Comparison of ENCODE assay signal across 17 cellular contexts in the genomic region with DNA sequence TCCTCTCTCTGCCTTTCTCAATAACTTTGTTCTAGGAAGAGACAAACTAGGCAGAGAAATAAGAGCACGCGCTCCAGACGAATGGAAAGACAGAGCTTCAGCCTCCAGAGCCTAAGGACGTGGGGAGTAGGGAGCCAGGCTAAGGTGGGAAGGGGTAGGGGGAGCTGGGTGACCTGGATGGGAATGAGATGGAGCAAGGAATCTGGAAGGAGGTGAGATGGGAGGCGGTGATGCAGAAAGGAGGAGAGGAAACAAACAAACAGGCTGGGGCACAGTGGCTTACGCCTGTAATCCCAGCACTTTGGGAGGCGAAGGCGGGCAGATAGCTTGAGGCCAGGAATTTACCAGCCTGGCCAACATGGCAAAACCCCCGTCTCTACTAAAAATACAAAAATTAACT. TPM values are rescaled to one million over a fixed set of nuclear protein-coding genes. Genes with fewer than 3 reads are reported as not detected.
DNase-seq lines count a peak whose midpoint lies in the region; ATAC-seq and TF ChIP-seq lines count a peak whose summit lies in the region.
"Had no signal": no experiment of that assay in that cellular context is flagged by ENCODE, and none has a peak within 500 bp of the region (broad histone marks: within the 10 kb centered on the region; RNA-seq: fewer than 3 reads in every experiment).

No MANE protein-coding gene starts in this region.

- H4K20me1 ChIP-seq in PC-3 (ENCODE audit: low read length) (no peaks in the 10 kb centered on the region), osteoblast (ENCODE audit: insufficient read depth, low read length) (no peaks in the 10 kb centered on the region)

- DNase-seq in Caco-2 = no peak
- no peak for DNase-seq in PC-3
- DNase-seq in epithelial cell of prostate (ENCODE audit: low read depth, low spot score) = no peak
- DNase-seq in osteoblast (ENCODE audit: insufficient read length, low spot score, missing footprints) = peak; percentile 64
- no peak for DNase-seq in COLO668 (lab: John Stamatoyannopoulos, UW; ENCODE audit: unreplicated experiment)
- no peak for DNase-seq in occipital lobe (lab: John Stamatoyannopoulos, UW)
- DNase-seq in effector CD8-positive, alpha-beta T cell (lab: John Stamatoyannopoulos, UW) = no peak
- DNase-seq: activated CD4-positive, alpha-beta T cell treated with anti-CD3 and anti-CD28 coated beads, Interleukin-2, amount 10 ng/mL, durations not matched to agents 7 days and 5 days; activated naive CD4-positive, alpha-beta T cell treated with anti-CD3 and anti-CD28 coated beads for 36 hours; cortex of kidney; immature natural killer cell; NCI-H2029; right lobe of liver; uterus had no signal

- ATAC-seq in PC-3 = no peak
- ATAC-seq in GM18517 (IDR thresholded peaks at IDR 0.05; ENCODE audit: unreplicated experiment) = no peak
- ATAC-seq: right lobe of liver had no signal

- POLR2A ChIA-PET in Caco-2 (lab: Charles Lee) = interaction anchor here (0.5 kb wide), 1 partner anchor 57 kb away, joined by 5 read pairs; no protein-coding TSS in a partner anchor
- POLR2A ChIA-PET in PC-3 (lab: Charles Lee; ENCODE audit: unreplicated experiment) = no interaction called here

- TF ChIP-seq CTCF in Caco-2 (IDR thresholded peaks at IDR 0.05; ENCODE audit: insufficient read depth in 1 of 2, low read depth in 1 of 2, low read length in 1 of 2, severe bottlenecking in 1 of 2, unreplicated experiment in 1 of 2) (no peak), PC-3 (conservative IDR thresholded peaks at IDR 0.05; ENCODE audit: low read depth, low read length) (no peak), osteoblast (IDR thresholded peaks at IDR 0.05; ENCODE audit: extremely low read depth, low read depth, low read length) (no peak)

- H3K4me2 ChIP-seq in PC-3 (ENCODE audit: low read length) (peak overlapping the region; percentile 67), osteoblast (ENCODE audit: insufficient read depth, low read length) (no peak overlapping the region)

- BruUV-seq in Caco-2 (replicated peaks; lab: Mats Ljungman, UMichigan) (no TSS peak), PC-3 (replicated peaks; lab: Mats Ljungman, UMichigan) (no TSS peak)

- H3K4me1 ChIP-seq in Caco-2 (peaks cover 48% of the 10 kb centered on the region), PC-3 (ENCODE audit: insufficient read depth, low read length) (peaks cover 47% of the 10 kb centered on the region), osteoblast (ENCODE audit: insufficient read depth, low read length) (peaks cover 17% of the 10 kb centered on the region)
- H3K4me1 ChIP-seq: uterus had no signal

- no peaks in the 10 kb centered on the region for H3K9me3 ChIP-seq in Caco-2
- no peaks in the 10 kb centered on the region for H3K9me3 ChIP-seq in PC-3 (ENCODE audit: low read length)
- H3K9me3 ChIP-seq in osteoblast (ENCODE audit: low read depth, low read length) = no peaks in the 10 kb centered on the region
- H3K9me3 ChIP-seq: right lobe of liver, stomach, uterus had no signal

- H2AFZ ChIP-seq in PC-3 (ENCODE audit: low read length) = peak overlapping the region; percentile 48
- no peak overlapping the region for H2AFZ ChIP-seq in osteoblast (ENCODE audit: low read length)

- no peaks in the 10 kb centered on the region for H3K27me3 Mint-ChIP-seq in Caco-2 (ENCODE audit: insufficient read depth, unreplicated experiment)

- no peaks in the 10 kb centered on the region for H3K9me2 ChIP-seq in PC-3 (replicated peaks; ENCODE audit: low read length)

- intact Hi-C loops in Caco-2 (cut with micrococcal nuclease; ENCODE audit: unreplicated experiment) = no loop called here
- intact Hi-C loops in PC-3 (cut with micrococcal nuclease) = no loop called here

- no peaks in the 10 kb centered on the region for H3K79me2 ChIP-seq in PC-3 (ENCODE audit: low read length)
- no peaks in the 10 kb centered on the region for H3K79me2 ChIP-seq in osteoblast (ENCODE audit: insufficient read depth, low read length)

- H3K36me3 Mint-ChIP-seq in Caco-2 (ENCODE audit: insufficient read depth, unreplicated experiment) = peaks cover 11% of the 10 kb centered on the region

- no peaks in the 10 kb centered on the region for H3K9me3 Mint-ChIP-seq in Caco-2 (ENCODE audit: unreplicated experiment)
- H3K9me3 Mint-ChIP-seq: activated CD4-positive, alpha-beta T cell treated with anti-CD3 and anti-CD28 coated beads, Interleukin-2, amount 10 ng/mL, durations not matched to agents 7 days and 5 days; activated naive CD4-positive, alpha-beta T cell treated with anti-CD3 and anti-CD28 coated beads for 36 hours; immature natural killer cell had no signal

- H3K27ac Mint-ChIP-seq in Caco-2 (ENCODE audit: unreplicated experiment) = peak overlapping the region; percentile 13
- H3K27ac Mint-ChIP-seq: activated CD4-positive, alpha-beta T cell treated with anti-CD3 and anti-CD28 coated beads, Interleukin-2, amount 10 ng/mL, durations not matched to agents 7 days and 5 days; activated naive CD4-positive, alpha-beta T cell treated with anti-CD3 and anti-CD28 coated beads for 36 hours; immature natural killer cell had no signal

- H3K27ac ChIP-seq in PC-3 (ENCODE audit: low read length) = peak overlapping the region; percentile 75
- H3K27ac ChIP-seq in epithelial cell of prostate = peak overlapping the region; percentile 70
- H3K27ac ChIP-seq in osteoblast (ENCODE audit: low read depth, low read length) = no peak overlapping the region
- H3K27ac ChIP-seq: right lobe of liver, uterus had no signal

- H3K36me3 ChIP-seq in Caco-2 (ENCODE audit: control insufficient read depth, insufficient read depth, low read length) (no peaks in the 10 kb centered on the region), PC-3 (ENCODE audit: low read depth, low read length) (no peaks in the 10 kb centered on the region), osteoblast (ENCODE audit: insufficient read depth, low read length) (no peaks in the 10 kb centered on the region)
- H3K36me3 ChIP-seq: right lobe of liver, stomach, uterus had no signal

- peaks cover 20% of the 10 kb centered on the region for H3K4me1 Mint-ChIP-seq in Caco-2 (ENCODE audit: low read depth, unreplicated experiment)

- H3K4me3 Mint-ChIP-seq in Caco-2 (ENCODE audit: unreplicated experiment) = no peak overlapping the region
- H3K4me3 Mint-ChIP-seq: activated CD4-positive, alpha-beta T cell treated with anti-CD3 and anti-CD28 coated beads, Interleukin-2, amount 10 ng/mL, durations not matched to agents 7 days and 5 days; activated naive CD4-positive, alpha-beta T cell treated with anti-CD3 and anti-CD28 coated beads for 36 hours; immature natural killer cell had no signal

- H3K27me3 ChIP-seq in Caco-2 (replicated peaks; ENCODE audit: control insufficient read depth, insufficient read depth, low read length) (no peaks in the 10 kb centered on the region), PC-3 (ENCODE audit: low read length) (no peaks in the 10 kb centered on the region), osteoblast (ENCODE audit: insufficient read depth, low read length) (peaks cover 11% of the 10 kb centered on the region)
- H3K27me3 ChIP-seq: uterus had no signal

- no peak overlapping the region for H3K9ac ChIP-seq in PC-3 (ENCODE audit: low read length)

- H3K4me3 ChIP-seq in Caco-2 (ENCODE audit: low read depth, low read length) (no peak overlapping the region), PC-3 (ENCODE audit: low read length) (no peak overlapping the region), osteoblast (ENCODE audit: insufficient read depth, low read length) (no peak overlapping the region)
- H3K4me3 ChIP-seq: right lobe of liver, stomach, uterus had no signal

- CTCF ChIA-PET in Caco-2 (lab: Charles Lee) (interaction anchor here (1.5 to 3.5 kb wide), 2 partner anchors 11 to 31 kb away, joined by 6 to 24 read pairs; a partner anchor contains a TSS), PC-3 (lab: Charles Lee) (interaction anchor here (1.0 kb wide), 1 partner anchor 31 kb away, joined by 6 read pairs; no protein-coding TSS in a partner anchor)

- H3F3A ChIP-seq in PC-3 (ENCODE audit: low read length, unreplicated experiment) = peaks cover 8% of the 10 kb centered on the region

RNA-seq across cellular contexts. Expression of a gene that starts 10.8 kb away (rescaled TPM):
- total RNA-seq in Caco-2 (2022) (27.1 and 30.6 TPM in 2 replicates), PC-3 (2014; rRNA removed) (120 and 150 TPM in 2 replicates), osteoblast (9.1 and 16.6 TPM in 2 replicates), occipital lobe (3.1 TPM)
- total RNA-seq: lung microvascular endothelial cell had no signal

RNA-seq across cellular contexts. Expression of a gene that starts 17.4 kb away (rescaled TPM):
- total RNA-seq in Caco-2 (2022) = 18.0 and 22.7 TPM in 2 replicates
- total RNA-seq in PC-3 (2014; rRNA removed) = 58.2 and 70.0 TPM in 2 replicates
- 0.36 and 1.5 TPM in 2 replicates for total RNA-seq in osteoblast
- 24.0 TPM for total RNA-seq in occipital lobe
- total RNA-seq: activated CD4-positive, alpha-beta T cell treated with anti-CD3 and anti-CD28 coated beads, Interleukin-2, amount 10 ng/mL, durations not matched to agents 7 days and 5 days; activated naive CD4-positive, alpha-beta T cell treated with anti-CD3 and anti-CD28 coated beads for 36 hours had no signal

RNA-seq across cellular contexts. Expression of a gene that starts 33.7 kb away (rescaled TPM):
- total RNA-seq in Caco-2 (2022) (26.6 and 27.6 TPM in 2 replicates), PC-3 (2014; rRNA removed) (10.4 and 14.6 TPM in 2 replicates), osteoblast (8.3 and 12.7 TPM in 2 replicates), occipital lobe (9.2 TPM)

RNA-seq across cellular contexts. Expression of a gene that starts 34.0 kb away (rescaled TPM):
- total RNA-seq in Caco-2 (2022) (42.3 and 44.1 TPM in 2 replicates), PC-3 (2014; rRNA removed) (39.2 and 51.7 TPM in 2 replicates), osteoblast (16.8 and 21.0 TPM in 2 replicates), occipital lobe (6.2 TPM)

RNA-seq across cellular contexts. Expression of a gene that starts 46.3 kb away (rescaled TPM):
- 52.6 and 54.2 TPM in 2 replicates for total RNA-seq in Caco-2 (2022)
- total RNA-seq in PC-3 (2014; rRNA removed) = 232 and 275 TPM in 2 replicates
- 16.2 and 17.7 TPM in 2 replicates for total RNA-seq in osteoblast
- total RNA-seq in occipital lobe = 10.6 TPM
